In genomic region chr15:68789921-68790575, GRCh38 we compare ENCODE assay signal across 9 cellular contexts. TPM values are rescaled to one million over a fixed set of nuclear protein-coding genes. Genes with fewer than 3 reads are reported as not detected.
DNase-seq lines count a peak whose midpoint lies in the region; ATAC-seq and TF ChIP-seq lines count a peak whose summit lies in the region.
"Had no signal": no experiment of that assay in that cellular context is flagged by ENCODE, and none has a peak within 500 bp of the region (broad histone marks: within the 10 kb centered on the region; RNA-seq: fewer than 3 reads in every experiment).

No MANE protein-coding gene starts in this region.

- H3K9me3 ChIP-seq in skeletal muscle tissue (ENCODE audit: control insufficient read depth in 3 of 3, low read length in 3 of 3) = no peaks in the 10 kb centered on the region

- TF ChIP-seq POLR2A in erythroblast (IDR thresholded peaks at IDR 0.05; ENCODE audit: low read length) = no peak

- H3K4me3 Mint-ChIP-seq in activated B cell treated with CpG ODN at 0.5 μM for 24 hours = no peak overlapping the region

- peaks cover 9 to 14% (median 13%) of the 10 kb centered on the region in 3 donors for H3K36me3 ChIP-seq in skeletal muscle tissue (ENCODE audit: control insufficient read depth in 3 of 3, insufficient read depth in 3 of 3, low read length in 3 of 3)

- intact Hi-C loops in activated B cell treated with CpG ODN at 0.5 μM for 24 hours (cut with micrococcal nuclease) = loop anchor here (2.0 to 5.0 kb wide), 2 partner anchors 39 to 972 kb away; no protein-coding TSS in a partner anchor

- no peak for TF ChIP-seq CTCF in activated B cell treated with CpG ODN at 0.5 μM for 24 hours (IDR thresholded peaks at IDR 0.05)

- H3K4me1 Mint-ChIP-seq in activated B cell treated with CpG ODN at 0.5 μM for 24 hours = peaks cover 74% of the 10 kb centered on the region

- peak overlapping the region; percentile 94 for H3K27ac Mint-ChIP-seq in activated B cell treated with CpG ODN at 0.5 μM for 24 hours

- ATAC-seq in activated B cell treated with CpG ODN at 0.5 μM for 24 hours (ENCODE audit: low read depth) = no peak
- ATAC-seq in HG02759 (IDR thresholded peaks at IDR 0.05; ENCODE audit: unreplicated experiment) = no peak
- ATAC-seq: stimulated activated naive CD8-positive, alpha-beta T cell treated with anti-CD3 and anti-CD28 coated beads, Interleukin-15, amount 100 ng/mL, for 72 hours had no signal

- peak overlapping the region; percentile 52 for H3K27ac ChIP-seq in skeletal muscle tissue (ENCODE audit: low read depth, low read length)

- peaks cover 59 to 68% (median 64%) of the 10 kb centered on the region in 3 donors for H3K4me1 ChIP-seq in skeletal muscle tissue (ENCODE audit: control insufficient read depth in 3 of 3, insufficient read depth in 3 of 3, low read length in 3 of 3)

- no peaks in the 10 kb centered on the region for H3K27me3 Mint-ChIP-seq in activated B cell treated with CpG ODN at 0.5 μM for 24 hours
- H3K27me3 Mint-ChIP-seq: stimulated activated naive CD8-positive, alpha-beta T cell treated with anti-CD3 and anti-CD28 coated beads, Interleukin-15, amount 100 ng/mL, for 72 hours had no signal

- H3K9me3 Mint-ChIP-seq in activated B cell treated with CpG ODN at 0.5 μM for 24 hours = no peaks in the 10 kb centered on the region
- H3K9me3 Mint-ChIP-seq: stimulated activated naive CD8-positive, alpha-beta T cell treated with anti-CD3 and anti-CD28 coated beads, Interleukin-15, amount 100 ng/mL, for 72 hours had no signal

- H3K9ac ChIP-seq in skeletal muscle tissue (ENCODE audit: low read depth in 1 of 3, low read length in 3 of 3) = peak overlapping the region in 1 of 3 donors; percentile 55

- no peak overlapping the region for H3K4me3 ChIP-seq in skeletal muscle tissue (ENCODE audit: low read length in 3 of 3)

- CTCF ChIA-PET in activated B cell treated with CpG ODN at 0.5 μM for 24 hours (lab: Charles Lee) = interaction anchor here (1.5 kb wide), 1 partner anchor 39 kb away, joined by 4 read pairs; no protein-coding TSS in a partner anchor

- H3K27me3 ChIP-seq in skeletal muscle tissue (ENCODE audit: control insufficient read depth in 3 of 3, insufficient read depth in 3 of 3, low read length in 3 of 3) = no peaks in the 10 kb centered on the region

- peaks cover 44% of the 10 kb centered on the region for H3K36me3 Mint-ChIP-seq in activated B cell treated with CpG ODN at 0.5 μM for 24 hours (ENCODE audit: low read depth)

- POLR2A ChIA-PET in activated B cell treated with CpG ODN at 0.5 μM for 24 hours (lab: Charles Lee) = no interaction called here

- DNase-seq in NCI-H146 (lab: John Stamatoyannopoulos, UW) (peak; percentile 10), NCI-H146 treated with DMSO at 0.1 percent for 48 hours (lab: John Stamatoyannopoulos, UW; ENCODE audit: unreplicated experiment) (no peak), activated B cell treated with CpG ODN at 0.5 μM for 24 hours (no peak), hepatic stellate cell (ENCODE audit: low spot score) (peak; percentile 47), NCI-H226 (no peak), erythroblast (lab: John Stamatoyannopoulos, UW) (no peak)
- DNase-seq: stimulated activated naive CD8-positive, alpha-beta T cell treated with anti-CD3 and anti-CD28 coated beads, Interleukin-15, amount 100 ng/mL, for 72 hours had no signal

RNA-seq across cellular contexts. Expression of gene ANP32A, which starts 30.6 kb away (rescaled TPM):
- total RNA-seq in activated B cell treated with CpG ODN at 0.5 μM for 24 hours (199 and 218 TPM in 2 replicates), skeletal muscle tissue (65.2 TPM)

Comparison
In these comparisons a context has a peak if more than half of its experiments do, and no peak if none do; other contexts are left out.
1. DNase-seq: peak in NCI-H146 (single experiment) and hepatic stellate cell (single experiment); none in NCI-H146 treated with DMSO at 0.1 percent for 48 hours (single experiment), activated B cell treated with CpG ODN at 0.5 μM for 24 hours (single experiment), NCI-H226 (single experiment) and erythroblast (0 of 2).